Comparison of ENCODE assay signal across 8 cellular contexts in the genomic region with DNA sequence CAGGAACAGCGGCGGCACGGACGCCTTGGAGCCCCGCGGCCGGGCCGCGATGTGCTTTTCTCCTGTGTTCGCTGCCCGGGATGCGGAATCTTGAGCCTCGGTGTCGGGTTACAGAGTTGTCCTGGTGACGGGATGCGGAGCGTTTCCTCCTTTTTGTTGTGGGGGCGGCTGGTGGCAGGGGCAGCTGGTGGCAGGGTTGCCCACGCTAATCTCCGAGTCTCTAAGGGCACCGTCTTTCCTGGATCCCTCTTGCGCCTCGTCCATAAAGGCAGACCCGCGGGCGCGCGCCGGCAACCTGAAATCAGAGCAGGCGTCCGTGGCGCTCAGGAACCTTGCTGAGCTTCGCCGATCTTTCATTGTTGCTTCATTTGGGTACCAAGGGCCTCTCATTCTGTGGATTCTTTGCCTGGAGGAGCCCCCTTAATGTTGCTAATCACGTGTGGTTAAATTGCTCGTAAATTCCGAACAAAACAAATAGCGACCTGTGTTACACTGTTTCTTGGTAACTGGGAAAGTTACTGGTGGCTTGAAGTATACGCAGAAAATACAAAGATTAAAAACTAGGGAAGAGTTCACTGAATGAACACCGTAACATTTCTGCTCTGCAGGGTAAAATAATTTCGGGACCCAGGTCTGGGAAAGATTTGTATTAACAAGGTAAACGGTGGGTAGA. TPM values are rescaled to one million over a fixed set of nuclear protein-coding genes. Genes with fewer than 3 reads are reported as not detected.
A peak's percentile ranks its signal among the peaks of the same experiment; 100 is the strongest.
DNase-seq lines count a peak whose midpoint lies in the region; ATAC-seq and TF ChIP-seq lines count a peak whose summit lies in the region.

No MANE protein-coding gene starts in this region.

- 1% methylated on average over 38 to 42 of the region's 42 CpGs for WGBS in ovary, 3 donors

- peaks cover 37% of the 10 kb centered on the region for H3K27me3 Mint-ChIP-seq in activated CD4-positive, alpha-beta T cell treated with anti-CD3 and anti-CD28 coated beads for 36 hours
- H3K27me3 Mint-ChIP-seq in activated naive CD8-positive, alpha-beta T cell treated with anti-CD3 and anti-CD28 coated beads, Interleukin-2, amount 50 U/mL, for 24 hours, result peaks cover 44% of the 10 kb centered on the region

- peaks cover 3% of the 10 kb centered on the region for H3K4me1 ChIP-seq in ovary (ENCODE audit: insufficient read depth)

- CTCF ChIA-PET in activated CD4-positive, alpha-beta T cell treated with anti-CD3 and anti-CD28 coated beads for 36 hours (lab: Charles Lee), result interaction anchor here (0.7 to 2.4 kb wide), 2 partner anchors 16 to 213 kb away, joined by 3 to 11 read pairs; no protein-coding TSS in a partner anchor

- H3K4me3 Mint-ChIP-seq in activated CD4-positive, alpha-beta T cell treated with anti-CD3 and anti-CD28 coated beads for 36 hours, result peak overlapping the region; percentile 83
- peak overlapping the region; percentile 83 for H3K4me3 Mint-ChIP-seq in activated naive CD8-positive, alpha-beta T cell treated with anti-CD3 and anti-CD28 coated beads, Interleukin-2, amount 50 U/mL, for 24 hours

- POLR2A ChIA-PET in activated CD4-positive, alpha-beta T cell treated with anti-CD3 and anti-CD28 coated beads for 36 hours (lab: Charles Lee), result interaction anchor here (0.7 kb wide), 1 partner anchor 1072 kb away, joined by 3 read pairs; no protein-coding TSS in a partner anchor

- no peaks in the 10 kb centered on the region for H3K27me3 ChIP-seq in ovary

- ATAC-seq in activated CD4-positive, alpha-beta T cell treated with anti-CD3 and anti-CD28 coated beads for 36 hours, result peak; percentile 16
- no peak for ATAC-seq in activated naive CD8-positive, alpha-beta T cell treated with anti-CD3 and anti-CD28 coated beads, Interleukin-2, amount 50 U/mL, for 24 hours
- peak; percentile 37 for ATAC-seq in Right ventricle myocardium superior (ENCODE audit: poor library complexity)
- ATAC-seq in GM19452 (IDR thresholded peaks at IDR 0.05; ENCODE audit: unreplicated experiment), result no peak

- no peaks in the 10 kb centered on the region for H3K9me3 ChIP-seq in ovary

- peak overlapping the region; percentile 57 for H3K4me3 ChIP-seq in ovary

- no peaks in the 10 kb centered on the region for H3K36me3 ChIP-seq in ovary

- H3K36me3 Mint-ChIP-seq in activated CD4-positive, alpha-beta T cell treated with anti-CD3 and anti-CD28 coated beads for 36 hours (ENCODE audit: low read depth), result no peaks in the 10 kb centered on the region
- no peaks in the 10 kb centered on the region for H3K36me3 Mint-ChIP-seq in activated naive CD8-positive, alpha-beta T cell treated with anti-CD3 and anti-CD28 coated beads, Interleukin-2, amount 50 U/mL, for 24 hours (ENCODE audit: low read depth)

- intact Hi-C loops in activated CD4-positive, alpha-beta T cell treated with anti-CD3 and anti-CD28 coated beads for 36 hours (cut with DNase I, micrococcal nuclease), result loop anchor here in 1 of 2 experiments (2.0 to 5.0 kb wide), 4 partner anchors 35 to 416 kb away; partner anchors contain the start of genes COMMD2 and RNF13
- intact Hi-C loops in Right ventricle myocardium superior (cut with DNase I) (no loop called here), ovary (cut with DNase I) (loop anchor here in 1 of 4 donors (5.0 kb wide), 1 partner anchor 436 kb away; the partner anchor contains the start of gene TSC22D2)

- no peak for TF ChIP-seq EP300 in ovary (IDR thresholded peaks at IDR 0.05)

- peak; percentile 3 for TF ChIP-seq POLR2A in ovary (IDR thresholded peaks at IDR 0.05)

- no peaks in the 10 kb centered on the region for H3K9me3 Mint-ChIP-seq in activated CD4-positive, alpha-beta T cell treated with anti-CD3 and anti-CD28 coated beads for 36 hours (ENCODE audit: low read depth)
- no peaks in the 10 kb centered on the region for H3K9me3 Mint-ChIP-seq in activated naive CD8-positive, alpha-beta T cell treated with anti-CD3 and anti-CD28 coated beads, Interleukin-2, amount 50 U/mL, for 24 hours

- H3K27ac ChIP-seq in ovary, result peak overlapping the region; percentile 94 to 95

- peak overlapping the region; percentile 63 for H3K27ac Mint-ChIP-seq in activated CD4-positive, alpha-beta T cell treated with anti-CD3 and anti-CD28 coated beads for 36 hours
- peak overlapping the region; percentile 64 for H3K27ac Mint-ChIP-seq in activated naive CD8-positive, alpha-beta T cell treated with anti-CD3 and anti-CD28 coated beads, Interleukin-2, amount 50 U/mL, for 24 hours

- peaks cover 16% of the 10 kb centered on the region for H3K4me1 Mint-ChIP-seq in activated CD4-positive, alpha-beta T cell treated with anti-CD3 and anti-CD28 coated beads for 36 hours
- H3K4me1 Mint-ChIP-seq in activated naive CD8-positive, alpha-beta T cell treated with anti-CD3 and anti-CD28 coated beads, Interleukin-2, amount 50 U/mL, for 24 hours, result peaks cover 19% of the 10 kb centered on the region

- no peak for TF ChIP-seq CTCF in ovary (IDR thresholded peaks at IDR 0.05)

- DNase-seq in activated CD4-positive, alpha-beta T cell treated with anti-CD3 and anti-CD28 coated beads for 36 hours, result peak; percentile 57
- DNase-seq in activated CD4-positive, alpha-beta T cell treated with anti-CD3 and anti-CD28 coated beads for 1 hour, result no peak
- DNase-seq in HuH-7.5 (ENCODE audit: low spot score) (peak; percentile 47), RPMI8226 (peak; percentile 40), Right ventricle myocardium superior (peak; percentile 69), ovary (peak in 3 of 5 donors; percentile 65 to 71 (median 68))
- peak; percentile 36 for DNase-seq in activated naive CD8-positive, alpha-beta T cell treated with anti-CD3 and anti-CD28 coated beads, Interleukin-2, amount 50 U/mL, for 24 hours

RNA-seq across cellular contexts. Expression of gene PFN2, which starts 0.8 kb away (rescaled TPM):
- 1 to 10 TPM; 3.6 to 4.3 TPM for total RNA-seq in activated CD4-positive, alpha-beta T cell treated with anti-CD3 and anti-CD28 coated beads for 36 hours
- total RNA-seq in Right ventricle myocardium superior (61.3 TPM), ovary (100 to 1,000 TPM in 1 of 7 donors, 10 to 100 TPM in 6; 48.3 to 113 (median 88.9) TPM)
- polyA plus RNA-seq in ovary, result 100 to 1,000 TPM in 1 of 2 donors, 10 to 100 TPM in 1; 83.2 to 175 TPM

Comparison
In these comparisons a context has a peak if more than half of its experiments do, and no peak if none do; other contexts are left out.
1. ATAC-seq: peak in activated CD4-positive, alpha-beta T cell treated with anti-CD3 and anti-CD28 coated beads for 36 hours (single experiment) and Right ventricle myocardium superior (single experiment); none in activated naive CD8-positive, alpha-beta T cell treated with anti-CD3 and anti-CD28 coated beads, Interleukin-2, amount 50 U/mL, for 24 hours (single experiment) and GM19452 (single experiment).
2. RNA of gene PFN2, which starts 0.8 kb away (total RNA-seq): 48.3 to 113 TPM in ovary and 61.3 TPM in Right ventricle myocardium superior (single experiment); 3.6 to 4.3 TPM in activated CD4-positive, alpha-beta T cell treated with anti-CD3 and anti-CD28 coated beads for 36 hours; every median in the first group is over 4 times any median in the second.